In the genomic region with DNA sequence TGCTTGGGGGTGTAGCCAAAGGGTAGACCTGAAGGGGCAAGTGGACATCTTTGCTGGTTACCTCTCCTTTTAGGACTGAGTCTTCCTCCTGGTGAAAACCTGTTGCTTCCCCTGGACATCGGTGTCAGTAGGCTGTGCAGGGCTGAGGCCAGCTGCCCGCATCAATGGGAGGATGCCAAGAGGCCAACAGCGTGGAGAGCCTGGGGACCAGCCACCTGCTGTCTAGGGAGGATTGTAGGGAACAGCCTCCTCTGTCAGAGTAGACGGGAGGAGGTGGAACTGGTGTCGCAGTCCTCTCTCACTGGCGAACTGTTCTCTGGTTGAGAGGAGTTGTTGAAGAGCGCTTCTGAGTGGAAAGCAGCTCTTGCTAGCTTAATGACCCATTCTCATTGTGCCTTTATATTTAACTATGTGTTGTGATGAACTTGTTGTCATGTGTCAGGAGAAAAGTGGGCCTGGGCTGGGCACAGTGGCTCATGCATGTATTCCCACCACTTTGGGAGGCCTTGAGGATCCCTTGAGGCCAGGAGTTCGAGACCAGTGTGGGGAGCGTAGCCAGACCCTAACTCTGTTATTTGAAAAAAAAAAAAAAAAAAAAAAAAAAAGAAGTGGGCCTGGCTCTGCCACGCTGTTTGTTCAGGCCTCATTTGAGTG, we compare ENCODE assay signal across 10 cellular contexts. TPM values are rescaled to one million over a fixed set of nuclear protein-coding genes. Genes with fewer than 3 reads are reported as not detected.
DNase-seq lines count a peak whose midpoint lies in the region; ATAC-seq and TF ChIP-seq lines count a peak whose summit lies in the region.
"Had no signal": no experiment of that assay in that cellular context is flagged by ENCODE, and none has a peak within 500 bp of the region (broad histone marks: within the 10 kb centered on the region; RNA-seq: fewer than 3 reads in every experiment).

No MANE protein-coding gene starts in this region.

- peaks cover 6% of the 10 kb centered on the region; the same call in 1 of the 2 replicates for H3K4me1 ChIP-seq in GM23338 (ENCODE audit: insufficient read depth)
- H3K4me1 ChIP-seq in PC-9 (replicated peaks; ENCODE audit: insufficient read depth), result peaks cover 50% of the 10 kb centered on the region
- peaks cover 19% of the 10 kb centered on the region for H3K4me1 ChIP-seq in rectal smooth muscle tissue (ENCODE audit: control insufficient read depth, insufficient read depth, low read length)

- CTCF ChIA-PET in PC-9 (lab: Charles Lee), result interaction anchor here (1.9 kb wide), 1 partner anchor 78 kb away, joined by 5 read pairs; no protein-coding TSS in a partner anchor

- no peak for TF ChIP-seq CTCF in GM23338 (conservative IDR thresholded peaks at IDR 0.05; ENCODE audit: low read depth in 2 of 2)
- no peak for TF ChIP-seq CTCF in PC-9 (conservative IDR thresholded peaks at IDR 0.05)
- no peak for TF ChIP-seq CTCF in fibroblast of pulmonary artery (IDR thresholded peaks at IDR 0.05; ENCODE audit: low read length, missing control alignments)

- H3K4me3 Mint-ChIP-seq in GM23338, result peak overlapping the region; percentile 96; the same call in 2 of the 3 replicates
- H3K4me3 Mint-ChIP-seq: activated CD8-positive, alpha-beta T cell treated with anti-CD3 and anti-CD28 coated beads for 36 hours; effector memory CD8-positive, alpha-beta T cell had no signal

- H3K27me3 ChIP-seq in GM23338 (ENCODE audit: insufficient read depth), result peaks cover 16% of the 10 kb centered on the region
- no peaks in the 10 kb centered on the region for H3K27me3 ChIP-seq in PC-9 (ENCODE audit: insufficient read depth, low read depth)
- H3K27me3 ChIP-seq in rectal smooth muscle tissue (ENCODE audit: control insufficient read depth, insufficient read depth, low read length), result no peaks in the 10 kb centered on the region

- H3K27ac ChIP-seq in GM23338 (ENCODE audit: low read depth), result no peak overlapping the region
- H3K27ac ChIP-seq in PC-9, result no peak overlapping the region
- no peak overlapping the region for H3K27ac ChIP-seq in rectal smooth muscle tissue (ENCODE audit: low read depth, low read length)

- H3K9ac ChIP-seq in rectal smooth muscle tissue (ENCODE audit: low read length), result no peak overlapping the region

- no peak overlapping the region for H3K27ac Mint-ChIP-seq in GM23338
- H3K27ac Mint-ChIP-seq: activated CD8-positive, alpha-beta T cell treated with anti-CD3 and anti-CD28 coated beads for 36 hours had no signal

- no peaks in the 10 kb centered on the region for H3K9me3 ChIP-seq in PC-9 (ENCODE audit: insufficient read depth, low read depth)

- H3K4me3 ChIP-seq in GM23338 (peak overlapping the region; percentile 72; the same call in 1 of the 2 replicates), PC-9 (no peak overlapping the region), fibroblast of pulmonary artery (replicated peaks; ENCODE audit: low read depth, low read length) (peak overlapping the region; percentile 99), rectal smooth muscle tissue (ENCODE audit: low read length) (peak overlapping the region; percentile 86)

- H3F3A ChIP-seq in GM23338 (replicated peaks; ENCODE audit: low read depth) (peaks cover 3% of the 10 kb centered on the region; the same call in 1 of the 2 replicates), PC-9 (ENCODE audit: insufficient read depth, low read depth) (peaks cover 31% of the 10 kb centered on the region)

- H4K20me1 ChIP-seq in GM23338 (replicated peaks; ENCODE audit: insufficient read depth) (peaks cover 39% of the 10 kb centered on the region), PC-9 (ENCODE audit: insufficient read depth) (peaks cover 10% of the 10 kb centered on the region)

- TSS peak; percentile 18 for BruUV-seq in PC-9 (replicated peaks; lab: Mats Ljungman, UMichigan)

- DNase-seq in GM23338 (ENCODE audit: low spot score) (no peak), PC-9 (no peak), fibroblast of pulmonary artery (ENCODE audit: low read depth) (no peak), SW 1271 (lab: John Stamatoyannopoulos, UW) (no peak), CD1c-positive myeloid dendritic cell (ENCODE audit: extremely low spot score) (no peak)
- no peak for DNase-seq in stimulated activated CD4-positive, alpha-beta T cell treated with anti-CD3 and anti-CD28 coated beads, Interleukin-12 subunit alpha, Interleukin-12 subunit beta, amount 100 ng/mL, for 4 hours
- DNase-seq: effector memory CD8-positive, alpha-beta T cell had no signal

- POLR2A ChIA-PET in PC-9 (lab: Charles Lee; ENCODE audit: unreplicated experiment), result no interaction called here

- peaks cover 8% of the 10 kb centered on the region; the same call in 2 of the 3 replicates for H3K4me1 Mint-ChIP-seq in GM23338

- H3K36me3 ChIP-seq in GM23338 (ENCODE audit: insufficient read depth) (no peaks in the 10 kb centered on the region), PC-9 (ENCODE audit: low read depth) (no peaks in the 10 kb centered on the region), rectal smooth muscle tissue (ENCODE audit: control insufficient read depth, insufficient read depth, low read length) (peaks cover 8% of the 10 kb centered on the region)

- ATAC-seq in GM23338 (no peak), GM18519 (IDR thresholded peaks at IDR 0.05; ENCODE audit: low FRiP score, unreplicated experiment) (no peak)
- ATAC-seq: activated CD8-positive, alpha-beta T cell treated with anti-CD3 and anti-CD28 coated beads for 36 hours; effector memory CD8-positive, alpha-beta T cell had no signal

- H2AFZ ChIP-seq in GM23338 (no peak overlapping the region), PC-9 (no peak overlapping the region)

- intact Hi-C loops in PC-9 (cut with micrococcal nuclease; ENCODE audit: unreplicated experiment), result loop anchor here (10.0 kb wide), 1 partner anchor 351 kb away; a partner anchor contains a TSS

- no peaks in the 10 kb centered on the region for H3K9me3 Mint-ChIP-seq in GM23338
- H3K9me3 Mint-ChIP-seq: activated CD8-positive, alpha-beta T cell treated with anti-CD3 and anti-CD28 coated beads for 36 hours; effector memory CD8-positive, alpha-beta T cell had no signal

- peaks cover 11% of the 10 kb centered on the region for H3K79me2 ChIP-seq in GM23338 (replicated peaks; ENCODE audit: insufficient read depth)
- peaks cover 44% of the 10 kb centered on the region for H3K79me2 ChIP-seq in PC-9 (ENCODE audit: low read depth)

- H3K27me3 Mint-ChIP-seq in GM23338 (ENCODE audit: insufficient read depth, low read depth, poor library complexity), result peaks cover 7% of the 10 kb centered on the region
- H3K27me3 Mint-ChIP-seq: activated CD8-positive, alpha-beta T cell treated with anti-CD3 and anti-CD28 coated beads for 36 hours; effector memory CD8-positive, alpha-beta T cell had no signal

- H3K4me2 ChIP-seq in GM23338 (peak overlapping the region; percentile 88), PC-9 (peak overlapping the region; percentile 84)

- H3K36me3 Mint-ChIP-seq in GM23338 (ENCODE audit: low read depth), result peaks cover 3% of the 10 kb centered on the region; the same call in 2 of the 3 replicates

- H3K9me2 ChIP-seq in GM23338 (ENCODE audit: insufficient read depth) (no peaks in the 10 kb centered on the region), PC-9 (ENCODE audit: insufficient read depth) (no peaks in the 10 kb centered on the region)

TF ChIP-seq in GM23338, 12 proteins besides CTCF, POLR2A, EP300 and RAD21 (continues in another document):
- TF ChIP-seq, protein P1, sequence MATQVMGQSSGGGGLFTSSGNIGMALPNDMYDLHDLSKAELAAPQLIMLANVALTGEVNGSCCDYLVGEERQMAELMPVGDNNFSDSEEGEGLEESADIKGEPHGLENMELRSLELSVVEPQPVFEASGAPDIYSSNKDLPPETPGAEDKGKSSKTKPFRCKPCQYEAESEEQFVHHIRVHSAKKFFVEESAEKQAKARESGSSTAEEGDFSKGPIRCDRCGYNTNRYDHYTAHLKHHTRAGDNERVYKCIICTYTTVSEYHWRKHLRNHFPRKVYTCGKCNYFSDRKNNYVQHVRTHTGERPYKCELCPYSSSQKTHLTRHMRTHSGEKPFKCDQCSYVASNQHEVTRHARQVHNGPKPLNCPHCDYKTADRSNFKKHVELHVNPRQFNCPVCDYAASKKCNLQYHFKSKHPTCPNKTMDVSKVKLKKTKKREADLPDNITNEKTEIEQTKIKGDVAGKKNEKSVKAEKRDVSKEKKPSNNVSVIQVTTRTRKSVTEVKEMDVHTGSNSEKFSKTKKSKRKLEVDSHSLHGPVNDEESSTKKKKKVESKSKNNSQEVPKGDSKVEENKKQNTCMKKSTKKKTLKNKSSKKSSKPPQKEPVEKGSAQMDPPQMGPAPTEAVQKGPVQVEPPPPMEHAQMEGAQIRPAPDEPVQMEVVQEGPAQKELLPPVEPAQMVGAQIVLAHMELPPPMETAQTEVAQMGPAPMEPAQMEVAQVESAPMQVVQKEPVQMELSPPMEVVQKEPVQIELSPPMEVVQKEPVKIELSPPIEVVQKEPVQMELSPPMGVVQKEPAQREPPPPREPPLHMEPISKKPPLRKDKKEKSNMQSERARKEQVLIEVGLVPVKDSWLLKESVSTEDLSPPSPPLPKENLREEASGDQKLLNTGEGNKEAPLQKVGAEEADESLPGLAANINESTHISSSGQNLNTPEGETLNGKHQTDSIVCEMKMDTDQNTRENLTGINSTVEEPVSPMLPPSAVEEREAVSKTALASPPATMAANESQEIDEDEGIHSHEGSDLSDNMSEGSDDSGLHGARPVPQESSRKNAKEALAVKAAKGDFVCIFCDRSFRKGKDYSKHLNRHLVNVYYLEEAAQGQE (IDR thresholded peaks at IDR 0.05; ENCODE audit: unreplicated experiment), result no peak
- TF ChIP-seq, protein P2, sequence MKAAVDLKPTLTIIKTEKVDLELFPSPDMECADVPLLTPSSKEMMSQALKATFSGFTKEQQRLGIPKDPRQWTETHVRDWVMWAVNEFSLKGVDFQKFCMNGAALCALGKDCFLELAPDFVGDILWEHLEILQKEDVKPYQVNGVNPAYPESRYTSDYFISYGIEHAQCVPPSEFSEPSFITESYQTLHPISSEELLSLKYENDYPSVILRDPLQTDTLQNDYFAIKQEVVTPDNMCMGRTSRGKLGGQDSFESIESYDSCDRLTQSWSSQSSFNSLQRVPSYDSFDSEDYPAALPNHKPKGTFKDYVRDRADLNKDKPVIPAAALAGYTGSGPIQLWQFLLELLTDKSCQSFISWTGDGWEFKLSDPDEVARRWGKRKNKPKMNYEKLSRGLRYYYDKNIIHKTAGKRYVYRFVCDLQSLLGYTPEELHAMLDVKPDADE (IDR thresholded peaks at IDR 0.05), result no peak

RNA-seq across cellular contexts. Expression of a gene that starts 1.8 kb away (rescaled TPM):
- total RNA-seq in GM23338 (2014; rRNA removed; shearing (Covaris generic)), result 5.6 and 6.6 TPM in 2 replicates
- polyA plus RNA-seq in GM23338 (2016; fragmentation: Nextera tagmentation; extraction: Ambion mirVana), result 2.8 and 3.3 TPM in 2 replicates
- total RNA-seq in PC-9 (2021), result 16.9 and 20.2 TPM in 2 replicates

RNA-seq across cellular contexts. Expression of a gene that starts 3.1 kb away (rescaled TPM):
- total RNA-seq in GM23338 (2014; rRNA removed; shearing (Covaris generic)), result 96.9 and 101 TPM in 2 replicates
- 39.4 and 41.2 TPM in 2 replicates for polyA plus RNA-seq in GM23338 (2016; fragmentation: Nextera tagmentation; extraction: Ambion mirVana)
- 25.8 and 29.4 TPM in 2 replicates for total RNA-seq in PC-9 (2021)

RNA-seq across cellular contexts. Expression of a gene that starts 54.2 kb away (rescaled TPM):
- 0.69 TPM in 1 of 2 replicates, not detected in the other for total RNA-seq in GM23338 (2014; rRNA removed; shearing (Covaris generic))
- 1.1 and 1.5 TPM in 2 replicates for polyA plus RNA-seq in GM23338 (2016; fragmentation: Nextera tagmentation; extraction: Ambion mirVana)
- 1.0 and 1.4 TPM in 2 replicates for total RNA-seq in PC-9 (2021)
